ENCODE assay signal across 22 cellular contexts in genomic region chr1:68375919-68376318, GRCh38.
DNase-seq lines count a peak whose midpoint lies in the region; ATAC-seq and TF ChIP-seq lines count a peak whose summit lies in the region.
"Had no signal": no experiment of that assay in that cellular context is flagged by ENCODE, and none has a peak within 500 bp of the region (broad histone marks: within the 10 kb centered on the region; RNA-seq: fewer than 3 reads in every experiment).

No MANE protein-coding gene starts in this region.

- no peak overlapping the region for H3K27ac Mint-ChIP-seq in Caco-2 (ENCODE audit: unreplicated experiment)
- H3K27ac Mint-ChIP-seq: CD4-positive, CD25-positive, alpha-beta regulatory T cell; endodermal cell; memory B cell; naive thymus-derived CD4-positive, alpha-beta T cell had no signal

- no peaks in the 10 kb centered on the region for H3K36me3 Mint-ChIP-seq in Caco-2 (ENCODE audit: insufficient read depth, unreplicated experiment)
- H3K36me3 Mint-ChIP-seq: CD4-positive, CD25-positive, alpha-beta regulatory T cell; naive thymus-derived CD4-positive, alpha-beta T cell had no signal

- no peak for DNase-seq in Right ventricle myocardium superior
- DNase-seq in right cardiac atrium, result no peak
- peak; percentile 24 to 82 (median 63) for DNase-seq in adrenal gland
- peak; percentile 32 for DNase-seq in iris pigment epithelial cell (ENCODE audit: low read depth)
- no peak for DNase-seq in Caco-2
- no peak for DNase-seq in AML-193 (lab: John Stamatoyannopoulos, UW)
- no peak for DNase-seq in right lobe of liver
- DNase-seq in foreskin keratinocyte, result no peak
- DNase-seq: activated CD4-positive, alpha-beta T cell treated with anti-CD3 and anti-CD28 coated beads, Interleukin-2, amount 50 U/mL, for 4 hours; activated gamma-delta T cell treated with Interleukin-2 at 50 U/mL for 16 hours; CD4-positive, CD25-positive, alpha-beta regulatory T cell; DMS53; endodermal cell; islet precursor cell; naive thymus-derived CD4-positive, alpha-beta T cell; NCI-H1694 treated with DMSO at 0.1 percent for 48 hours; NCI-H510A; stimulated activated CD4-positive, alpha-beta T cell treated with anti-CD3 and anti-CD28 coated beads, Interleukin-2, amount 100 ng/mL, for 48 hours; T-helper 1 cell had no signal

- H3K27me3 ChIP-seq in right cardiac atrium (ENCODE audit: control insufficient read depth, insufficient read depth) (no peaks in the 10 kb centered on the region), adrenal gland (no peaks in the 10 kb centered on the region), Caco-2 (replicated peaks; ENCODE audit: control insufficient read depth, insufficient read depth, low read length) (no peaks in the 10 kb centered on the region), right lobe of liver (no peaks in the 10 kb centered on the region), foreskin keratinocyte (no peaks in the 10 kb centered on the region)

- CTCF ChIA-PET in Caco-2 (lab: Charles Lee), result no interaction called here

- no peak overlapping the region for H3K4me3 ChIP-seq in right cardiac atrium (ENCODE audit: low read length)
- H3K4me3 ChIP-seq in adrenal gland, result no peak overlapping the region
- H3K4me3 ChIP-seq in Caco-2 (ENCODE audit: low read depth, low read length), result no peak overlapping the region
- no peak overlapping the region for H3K4me3 ChIP-seq in right lobe of liver
- H3K4me3 ChIP-seq: skin epidermis had no signal

- 61% methylated on average over 1 of the region's 1 CpG for WGBS in right cardiac atrium
- WGBS in adrenal gland, 4 donors, result 0 to 27% (median 20%) methylated on average over 1 of the region's 1 CpG
- 57% methylated on average over 1 of the region's 1 CpG for WGBS in right lobe of liver (ENCODE audit: insufficient coverage, low coverage, low lambda C conversion rate, missing lambda C conversion rate)

- peaks cover 2% of the 10 kb centered on the region for H3K4me1 ChIP-seq in right cardiac atrium (ENCODE audit: control insufficient read depth, insufficient read depth, low read length)
- H3K4me1 ChIP-seq in adrenal gland (replicated peaks in 1 of 2), result peaks cover 11 to 37% of the 10 kb centered on the region in 2 donors
- peaks cover 13% of the 10 kb centered on the region; the same call in 1 of the 2 replicates for H3K4me1 ChIP-seq in Caco-2
- H3K4me1 ChIP-seq in right lobe of liver, result no peaks in the 10 kb centered on the region
- H3K4me1 ChIP-seq in foreskin keratinocyte, result peaks cover 22% of the 10 kb centered on the region

- H3K4me1 Mint-ChIP-seq in Caco-2 (ENCODE audit: low read depth, unreplicated experiment), result peaks cover 12% of the 10 kb centered on the region
- H3K4me1 Mint-ChIP-seq: CD4-positive, CD25-positive, alpha-beta regulatory T cell; naive thymus-derived CD4-positive, alpha-beta T cell had no signal

- H3K27me3 Mint-ChIP-seq in Caco-2 (ENCODE audit: insufficient read depth, unreplicated experiment), result no peaks in the 10 kb centered on the region
- H3K27me3 Mint-ChIP-seq: CD4-positive, CD25-positive, alpha-beta regulatory T cell; memory B cell had no signal

- ATAC-seq in Right ventricle myocardium superior (ENCODE audit: poor library complexity), result peak; percentile 73
- no peak for ATAC-seq in right cardiac atrium
- ATAC-seq in right lobe of liver, result no peak
- no peak for ATAC-seq in foreskin keratinocyte
- ATAC-seq: naive thymus-derived CD4-positive, alpha-beta T cell had no signal

- H3K9me3 ChIP-seq in right cardiac atrium (ENCODE audit: control insufficient read depth, low read length), result no peaks in the 10 kb centered on the region
- no peaks in the 10 kb centered on the region for H3K9me3 ChIP-seq in adrenal gland (replicated peaks in 1 of 3)
- no peaks in the 10 kb centered on the region for H3K9me3 ChIP-seq in Caco-2
- no peaks in the 10 kb centered on the region for H3K9me3 ChIP-seq in right lobe of liver

- no peak for TF ChIP-seq CTCF in adrenal gland (IDR thresholded peaks at IDR 0.05)
- no peak for TF ChIP-seq CTCF in Caco-2 (IDR thresholded peaks at IDR 0.05; ENCODE audit: insufficient read depth in 1 of 2, low read depth in 1 of 2, low read length in 1 of 2, severe bottlenecking in 1 of 2, unreplicated experiment in 1 of 2)
- no peak for TF ChIP-seq CTCF in right lobe of liver (IDR thresholded peaks at IDR 0.05)
- no peak for TF ChIP-seq CTCF in foreskin keratinocyte (conservative IDR thresholded peaks at IDR 0.05)

- TF ChIP-seq POLR2A in adrenal gland (IDR thresholded peaks at IDR 0.05), result no peak
- TF ChIP-seq POLR2A in right lobe of liver (IDR thresholded peaks at IDR 0.05), result no peak

- BruUV-seq in Caco-2 (replicated peaks; lab: Mats Ljungman, UMichigan), result no TSS peak

- no peaks in the 10 kb centered on the region for H3K9me3 Mint-ChIP-seq in Caco-2 (ENCODE audit: unreplicated experiment)
- H3K9me3 Mint-ChIP-seq: endodermal cell, memory B cell had no signal

- H3K27ac ChIP-seq in right cardiac atrium (ENCODE audit: low read length) (no peak overlapping the region), adrenal gland (peak overlapping the region in 3 of 5 donors; percentile 12 to 73 (median 64)), right lobe of liver (no peak overlapping the region), foreskin keratinocyte (no peak overlapping the region)
- H3K27ac ChIP-seq: HL-60, skin epidermis had no signal

- intact Hi-C loops in Right ventricle myocardium superior (cut with DNase I), result no loop called here
- intact Hi-C loops in right cardiac atrium (cut with DNase I), result no loop called here
- intact Hi-C loops in adrenal gland (cut with DNase I), result no loop called here
- intact Hi-C loops in Caco-2 (cut with micrococcal nuclease; ENCODE audit: unreplicated experiment), result no loop called here
- intact Hi-C loops in right lobe of liver (cut with DNase I), result no loop called here

- H3K4me3 Mint-ChIP-seq in Caco-2 (ENCODE audit: unreplicated experiment), result no peak overlapping the region
- H3K4me3 Mint-ChIP-seq: CD4-positive, CD25-positive, alpha-beta regulatory T cell; endodermal cell; memory B cell; naive thymus-derived CD4-positive, alpha-beta T cell had no signal

- POLR2A ChIA-PET in Caco-2 (lab: Charles Lee), result no interaction called here

- no peaks in the 10 kb centered on the region for H3K36me3 ChIP-seq in adrenal gland (replicated peaks in 1 of 2)
- H3K36me3 ChIP-seq in Caco-2 (ENCODE audit: control insufficient read depth, insufficient read depth, low read length), result no peaks in the 10 kb centered on the region
- H3K36me3 ChIP-seq in right lobe of liver, result no peaks in the 10 kb centered on the region

Comparison
In these comparisons a context has a peak if more than half of its experiments do, and no peak if none do; other contexts are left out.
1. DNase-seq: peak in adrenal gland (7 of 7) and iris pigment epithelial cell (single experiment); none in Right ventricle myocardium superior (single experiment), right cardiac atrium (0 of 3), Caco-2 (0 of 2), AML-193 (0 of 2), right lobe of liver (0 of 3) and foreskin keratinocyte (0 of 2).
2. H3K27ac ChIP-seq: peak in adrenal gland (3 of 5); none in right cardiac atrium (single experiment), right lobe of liver (0 of 3) and foreskin keratinocyte (single experiment).